ENCODE assay signal across 9 cellular contexts in the genomic region with DNA sequence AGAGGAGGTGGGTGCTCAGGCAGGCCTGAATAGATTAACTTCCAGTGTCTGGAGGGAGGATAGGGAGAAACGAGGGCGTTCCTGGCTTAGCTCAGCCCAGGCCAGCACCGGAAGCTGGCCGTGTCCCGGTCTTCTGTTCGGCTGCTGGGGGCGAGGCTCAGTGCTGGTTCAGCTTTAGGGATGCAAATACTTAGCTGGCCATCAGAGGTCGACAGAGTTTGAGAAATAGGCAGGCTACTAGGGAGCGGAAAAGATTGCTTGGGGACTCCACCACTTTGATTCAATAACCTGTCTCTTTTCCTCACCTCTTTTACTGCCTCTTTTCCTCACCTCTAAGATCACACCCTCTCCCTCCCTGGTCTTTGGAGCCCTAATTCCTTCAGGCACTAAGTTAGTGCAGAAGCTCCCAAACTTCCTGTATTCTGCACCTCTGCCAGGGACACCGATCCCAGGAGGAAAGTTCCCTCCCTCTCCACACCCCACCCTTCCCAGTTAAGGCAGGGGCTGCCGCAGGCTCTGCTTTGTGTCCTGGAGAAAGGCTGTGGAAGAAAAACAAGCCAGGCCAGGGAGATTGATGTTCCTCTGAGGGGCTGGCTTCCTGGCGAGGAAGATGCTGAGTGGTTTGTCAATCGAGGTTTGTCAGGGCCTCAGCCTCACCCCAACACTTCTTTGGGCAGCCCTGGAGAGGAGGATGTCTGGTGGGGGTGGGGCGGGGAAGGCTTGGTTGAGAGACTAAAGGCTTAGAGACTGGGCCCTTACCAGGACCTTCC. TPM values are rescaled to one million over a fixed set of nuclear protein-coding genes. Genes with fewer than 3 reads are reported as not detected.
DNase-seq lines count a peak whose midpoint lies in the region; ATAC-seq, FAIRE-seq and TF ChIP-seq lines count a peak whose summit lies in the region.
"Had no signal": no experiment of that assay in that cellular context is flagged by ENCODE, and none has a peak within 500 bp of the region (broad histone marks: within the 10 kb centered on the region; RNA-seq: fewer than 3 reads in every experiment).

No MANE protein-coding gene starts in this region.

- H3K27ac ChIP-seq in pancreas: no peak overlapping the region

- ATAC-seq in HG03520 (IDR thresholded peaks at IDR 0.05; ENCODE audit: unreplicated experiment) (peak; percentile 57), SK-N-SH treated with all-trans-retinoic acid at 6 μM for 48 hours (peak; percentile 94), pancreas (peak; percentile 61 to 93 (median 86)), GM21447 (IDR thresholded peaks at IDR 0.05; ENCODE audit: unreplicated experiment) (no peak)

- DNase-seq in activated naive CD4-positive, alpha-beta T cell treated with anti-CD3 and anti-CD28 coated beads for 36 hours: peak; percentile 30
- DNase-seq in activated naive CD4-positive, alpha-beta T cell (lab: John Stamatoyannopoulos, UW): no peak
- peak; percentile 72 for DNase-seq in fibroblast of the aortic adventitia (ENCODE audit: low read depth)
- peak in 1 of 6 donors; percentile 42 for DNase-seq in pancreas
- DNase-seq in HuH-7.5 (ENCODE audit: low spot score): no peak

- H3K27ac Mint-ChIP-seq in activated naive CD4-positive, alpha-beta T cell treated with anti-CD3 and anti-CD28 coated beads for 36 hours: no peak overlapping the region

- TF ChIP-seq CTCF in fibroblast of the aortic adventitia (IDR thresholded peaks at IDR 0.05; ENCODE audit: insufficient read depth, low read length) (peak; percentile 73), pancreas (IDR thresholded peaks at IDR 0.05) (peak in 3 of 4 donors; percentile 30 to 44 (median 39))

- H3K36me3 Mint-ChIP-seq in activated naive CD4-positive, alpha-beta T cell treated with anti-CD3 and anti-CD28 coated beads for 36 hours (ENCODE audit: low read depth): no peaks in the 10 kb centered on the region

- H3K4me3 ChIP-seq in fibroblast of the aortic adventitia (ENCODE audit: low read depth, low read length): no peak overlapping the region
- H3K4me3 ChIP-seq in pancreas: no peak overlapping the region

- H3K36me3 ChIP-seq in pancreas: no peaks in the 10 kb centered on the region

- peaks cover 1% of the 10 kb centered on the region for H3K27me3 Mint-ChIP-seq in activated naive CD4-positive, alpha-beta T cell treated with anti-CD3 and anti-CD28 coated beads for 36 hours (ENCODE audit: low read depth)
- H3K27me3 Mint-ChIP-seq: central memory CD8-positive, alpha-beta T cell had no signal

- H3K4me1 Mint-ChIP-seq in activated naive CD4-positive, alpha-beta T cell treated with anti-CD3 and anti-CD28 coated beads for 36 hours (ENCODE audit: low read depth): peaks cover 5% of the 10 kb centered on the region

- intact Hi-C loops in activated naive CD4-positive, alpha-beta T cell treated with anti-CD3 and anti-CD28 coated beads for 36 hours (cut with micrococcal nuclease): loop anchor here (1.0 to 10.0 kb wide), 4 partner anchors 90 to 626 kb away; no protein-coding TSS in a partner anchor
- intact Hi-C loops in pancreas (cut with DNase I): loop anchor here in 2 of 3 donors (5.0 to 10.0 kb wide), 3 partner anchors 392 to 562 kb away; no protein-coding TSS in a partner anchor

- no peak for FAIRE-seq in pancreas (lab: Jason Lieb, UNC)

- WGBS in pancreas, 2 donors: 17 to 19% methylated on average over 14 of the region's 14 CpGs

- H3K9me3 Mint-ChIP-seq in activated naive CD4-positive, alpha-beta T cell treated with anti-CD3 and anti-CD28 coated beads for 36 hours: no peaks in the 10 kb centered on the region
- H3K9me3 Mint-ChIP-seq: central memory CD8-positive, alpha-beta T cell had no signal

- CTCF ChIA-PET in activated naive CD4-positive, alpha-beta T cell treated with anti-CD3 and anti-CD28 coated beads for 36 hours (lab: Charles Lee): interaction anchor here (0.6 to 1.3 kb wide), 7 partner anchors 350 to 564 kb away, joined by 3 to 7 read pairs (median 3); no protein-coding TSS in a partner anchor

- no peak overlapping the region for H3K4me3 Mint-ChIP-seq in activated naive CD4-positive, alpha-beta T cell treated with anti-CD3 and anti-CD28 coated beads for 36 hours
- H3K4me3 Mint-ChIP-seq: central memory CD8-positive, alpha-beta T cell had no signal

- peaks cover 0 to 9% (median 0%) of the 10 kb centered on the region in 4 donors for H3K27me3 ChIP-seq in pancreas

- H3K9me3 ChIP-seq in pancreas: no peaks in the 10 kb centered on the region

- no peaks in the 10 kb centered on the region for H3K4me1 ChIP-seq in pancreas

TF ChIP-seq in SK-N-SH treated with all-trans-retinoic acid at 6 μM for 48 hours, 23 proteins besides CTCF, POLR2A, EP300 and RAD21 (continues in another document):
- TF ChIP-seq ISL1 (CRISPR knock-in tag; IDR thresholded peaks at IDR 0.05): no peak
- TF ChIP-seq, protein P1, sequence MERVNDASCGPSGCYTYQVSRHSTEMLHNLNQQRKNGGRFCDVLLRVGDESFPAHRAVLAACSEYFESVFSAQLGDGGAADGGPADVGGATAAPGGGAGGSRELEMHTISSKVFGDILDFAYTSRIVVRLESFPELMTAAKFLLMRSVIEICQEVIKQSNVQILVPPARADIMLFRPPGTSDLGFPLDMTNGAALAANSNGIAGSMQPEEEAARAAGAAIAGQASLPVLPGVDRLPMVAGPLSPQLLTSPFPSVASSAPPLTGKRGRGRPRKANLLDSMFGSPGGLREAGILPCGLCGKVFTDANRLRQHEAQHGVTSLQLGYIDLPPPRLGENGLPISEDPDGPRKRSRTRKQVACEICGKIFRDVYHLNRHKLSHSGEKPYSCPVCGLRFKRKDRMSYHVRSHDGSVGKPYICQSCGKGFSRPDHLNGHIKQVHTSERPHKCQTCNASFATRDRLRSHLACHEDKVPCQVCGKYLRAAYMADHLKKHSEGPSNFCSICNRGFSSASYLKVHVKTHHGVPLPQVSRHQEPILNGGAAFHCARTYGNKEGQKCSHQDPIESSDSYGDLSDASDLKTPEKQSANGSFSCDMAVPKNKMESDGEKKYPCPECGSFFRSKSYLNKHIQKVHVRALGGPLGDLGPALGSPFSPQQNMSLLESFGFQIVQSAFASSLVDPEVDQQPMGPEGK (CRISPR knock-in tag; IDR thresholded peaks at IDR 0.05; ENCODE audit: borderline replicate concordance): no peak
- TF ChIP-seq, protein P2, sequence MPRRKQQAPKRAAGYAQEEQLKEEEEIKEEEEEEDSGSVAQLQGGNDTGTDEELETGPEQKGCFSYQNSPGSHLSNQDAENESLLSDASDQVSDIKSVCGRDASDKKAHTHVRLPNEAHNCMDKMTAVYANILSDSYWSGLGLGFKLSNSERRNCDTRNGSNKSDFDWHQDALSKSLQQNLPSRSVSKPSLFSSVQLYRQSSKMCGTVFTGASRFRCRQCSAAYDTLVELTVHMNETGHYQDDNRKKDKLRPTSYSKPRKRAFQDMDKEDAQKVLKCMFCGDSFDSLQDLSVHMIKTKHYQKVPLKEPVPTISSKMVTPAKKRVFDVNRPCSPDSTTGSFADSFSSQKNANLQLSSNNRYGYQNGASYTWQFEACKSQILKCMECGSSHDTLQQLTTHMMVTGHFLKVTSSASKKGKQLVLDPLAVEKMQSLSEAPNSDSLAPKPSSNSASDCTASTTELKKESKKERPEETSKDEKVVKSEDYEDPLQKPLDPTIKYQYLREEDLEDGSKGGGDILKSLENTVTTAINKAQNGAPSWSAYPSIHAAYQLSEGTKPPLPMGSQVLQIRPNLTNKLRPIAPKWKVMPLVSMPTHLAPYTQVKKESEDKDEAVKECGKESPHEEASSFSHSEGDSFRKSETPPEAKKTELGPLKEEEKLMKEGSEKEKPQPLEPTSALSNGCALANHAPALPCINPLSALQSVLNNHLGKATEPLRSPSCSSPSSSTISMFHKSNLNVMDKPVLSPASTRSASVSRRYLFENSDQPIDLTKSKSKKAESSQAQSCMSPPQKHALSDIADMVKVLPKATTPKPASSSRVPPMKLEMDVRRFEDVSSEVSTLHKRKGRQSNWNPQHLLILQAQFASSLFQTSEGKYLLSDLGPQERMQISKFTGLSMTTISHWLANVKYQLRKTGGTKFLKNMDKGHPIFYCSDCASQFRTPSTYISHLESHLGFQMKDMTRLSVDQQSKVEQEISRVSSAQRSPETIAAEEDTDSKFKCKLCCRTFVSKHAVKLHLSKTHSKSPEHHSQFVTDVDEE (CRISPR knock-in tag; IDR thresholded peaks at IDR 0.05): no peak
- no peak for TF ChIP-seq CREB5 (CRISPR knock-in tag; IDR thresholded peaks at IDR 0.05; ENCODE audit: low read depth)
- TF ChIP-seq, protein P3, sequence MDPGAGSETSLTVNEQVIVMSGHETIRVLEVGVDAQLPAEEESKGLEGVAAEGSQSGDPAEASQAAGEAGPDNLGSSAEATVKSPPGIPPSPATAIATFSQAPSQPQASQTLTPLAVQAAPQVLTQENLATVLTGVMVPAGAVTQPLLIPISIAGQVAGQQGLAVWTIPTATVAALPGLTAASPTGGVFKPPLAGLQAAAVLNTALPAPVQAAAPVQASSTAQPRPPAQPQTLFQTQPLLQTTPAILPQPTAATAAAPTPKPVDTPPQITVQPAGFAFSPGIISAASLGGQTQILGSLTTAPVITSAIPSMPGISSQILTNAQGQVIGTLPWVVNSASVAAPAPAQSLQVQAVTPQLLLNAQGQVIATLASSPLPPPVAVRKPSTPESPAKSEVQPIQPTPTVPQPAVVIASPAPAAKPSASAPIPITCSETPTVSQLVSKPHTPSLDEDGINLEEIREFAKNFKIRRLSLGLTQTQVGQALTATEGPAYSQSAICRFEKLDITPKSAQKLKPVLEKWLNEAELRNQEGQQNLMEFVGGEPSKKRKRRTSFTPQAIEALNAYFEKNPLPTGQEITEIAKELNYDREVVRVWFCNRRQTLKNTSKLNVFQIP (CRISPR knock-in tag; IDR thresholded peaks at IDR 0.05; ENCODE audit: borderline replicate concordance, low read depth): no peak
- no peak for TF ChIP-seq ESRRG (CRISPR knock-in tag; IDR thresholded peaks at IDR 0.05)
- no peak for TF ChIP-seq ZFP3 (CRISPR knock-in tag; IDR thresholded peaks at IDR 0.05)
- no peak for TF ChIP-seq OSR1 (CRISPR knock-in tag; IDR thresholded peaks at IDR 0.05)
- TF ChIP-seq GLIS3 (CRISPR knock-in tag; IDR thresholded peaks at IDR 0.05): no peak
- no peak for TF ChIP-seq ARNTL (CRISPR knock-in tag; IDR thresholded peaks at IDR 0.05; ENCODE audit: borderline replicate concordance, low read depth)

RNA-seq across cellular contexts. Expression of gene EFNB1, which starts 6.0 kb away (rescaled TPM):
- total RNA-seq in activated naive CD4-positive, alpha-beta T cell treated with anti-CD3 and anti-CD28 coated beads for 36 hours: 1 to 10 TPM; 3.9 to 4.2 TPM
- total RNA-seq in fibroblast of the aortic adventitia (ENCODE audit: low replicate concordance): 7.4 and 29.7 TPM in 2 replicates
- total RNA-seq in pancreas: 10 to 100 TPM in 1 of 6 donors, 1 to 10 TPM in 5; 2.4 to 13.3 (median 4.9) TPM
- 1 to 10 TPM; 5.9 to 8.0 TPM for polyA plus RNA-seq in pancreas

Comparison
In these comparisons a context has a peak if more than half of its experiments do, and no peak if none do; other contexts are left out.
1. DNase-seq: peak in activated naive CD4-positive, alpha-beta T cell treated with anti-CD3 and anti-CD28 coated beads for 36 hours (single experiment) and fibroblast of the aortic adventitia (single experiment); none in activated naive CD4-positive, alpha-beta T cell (0 of 4) and HuH-7.5 (single experiment).